Comparison of ENCODE assay signal across 15 cellular contexts in the genomic region with DNA sequence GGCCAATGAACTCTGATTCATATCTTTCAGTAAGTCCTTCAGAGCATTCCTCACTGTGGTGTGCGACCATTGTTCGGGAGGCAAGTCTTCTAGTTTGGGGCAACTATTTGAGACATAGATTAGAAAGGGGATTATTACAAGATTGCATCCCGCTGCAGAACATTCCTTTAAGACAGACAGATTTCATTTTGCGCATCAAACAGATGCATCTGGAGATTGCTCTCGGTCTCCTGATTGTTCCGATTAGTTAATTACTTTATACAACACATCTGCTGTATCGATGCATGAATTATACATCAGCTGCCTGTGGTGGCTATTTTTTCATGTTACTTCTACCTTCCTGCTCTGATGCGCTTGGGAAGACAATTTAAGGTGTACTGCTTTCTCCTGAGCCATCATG.
"Had no signal": no experiment of that assay in that cellular context is flagged by ENCODE, and none has a peak within 500 bp of the region (broad histone marks: within the 10 kb centered on the region; RNA-seq: fewer than 3 reads in every experiment).

No MANE protein-coding gene starts in this region.

- DNase-seq: activated CD4-positive, CD25-positive, alpha-beta regulatory T cell; adrenal gland; colonic mucosa; effector CD4-positive, alpha-beta T cell; left ventricle myocardium inferior; psoas muscle; sigmoid colon; stimulated activated CD4-positive, alpha-beta T cell treated with anti-CD3 and anti-CD28 coated beads, Interleukin-2, amount 100 ng/mL, for 24 hours; stimulated activated naive B cell treated with anti-CD40 and anti-IgM and Interleukin-4, amounts not matched to agents 10 μg/mL and 1 μg/mL and 100 μg/mL, for 72 hours; T-helper 17 cell; upper lobe of left lung had no signal

- H3K27ac ChIP-seq: adrenal gland, colonic mucosa, left ventricle myocardium inferior, psoas muscle, RWPE1, sigmoid colon, suprapubic skin, upper lobe of left lung had no signal

- H3K27me3 ChIP-seq: adrenal gland, colonic mucosa, sigmoid colon, suprapubic skin, upper lobe of left lung had no signal

- H3K4me3 Mint-ChIP-seq: memory B cell; nephron; stimulated activated naive B cell treated with anti-CD40 and anti-IgM and Interleukin-4, amounts not matched to agents 10 μg/mL and 1 μg/mL and 100 μg/mL, for 72 hours; T-helper 17 cell had no signal

- H3K27me3 Mint-ChIP-seq: memory B cell; stimulated activated naive B cell treated with anti-CD40 and anti-IgM and Interleukin-4, amounts not matched to agents 10 μg/mL and 1 μg/mL and 100 μg/mL, for 72 hours; T-helper 17 cell had no signal

- H3K9me3 Mint-ChIP-seq: memory B cell; nephron; stimulated activated naive B cell treated with anti-CD40 and anti-IgM and Interleukin-4, amounts not matched to agents 10 μg/mL and 1 μg/mL and 100 μg/mL, for 72 hours had no signal

- H3K4me1 ChIP-seq: adrenal gland, suprapubic skin, upper lobe of left lung had no signal

- H3K4me1 Mint-ChIP-seq: memory B cell had no signal

- H3K9me3 ChIP-seq: colonic mucosa, left ventricle myocardium inferior, psoas muscle, sigmoid colon, suprapubic skin, upper lobe of left lung had no signal

- H3K27ac Mint-ChIP-seq: memory B cell; nephron; stimulated activated naive B cell treated with anti-CD40 and anti-IgM and Interleukin-4, amounts not matched to agents 10 μg/mL and 1 μg/mL and 100 μg/mL, for 72 hours; T-helper 17 cell had no signal

- H3K36me3 ChIP-seq: colonic mucosa had no signal

- H3K4me3 ChIP-seq: adrenal gland, colonic mucosa, left ventricle myocardium inferior, psoas muscle, sigmoid colon, suprapubic skin, upper lobe of left lung had no signal

- ATAC-seq: psoas muscle; stimulated activated naive B cell treated with anti-CD40 and anti-IgM and Interleukin-4, amounts not matched to agents 10 μg/mL and 1 μg/mL and 100 μg/mL, for 72 hours; T-helper 17 cell had no signal
